In the genomic region with DNA sequence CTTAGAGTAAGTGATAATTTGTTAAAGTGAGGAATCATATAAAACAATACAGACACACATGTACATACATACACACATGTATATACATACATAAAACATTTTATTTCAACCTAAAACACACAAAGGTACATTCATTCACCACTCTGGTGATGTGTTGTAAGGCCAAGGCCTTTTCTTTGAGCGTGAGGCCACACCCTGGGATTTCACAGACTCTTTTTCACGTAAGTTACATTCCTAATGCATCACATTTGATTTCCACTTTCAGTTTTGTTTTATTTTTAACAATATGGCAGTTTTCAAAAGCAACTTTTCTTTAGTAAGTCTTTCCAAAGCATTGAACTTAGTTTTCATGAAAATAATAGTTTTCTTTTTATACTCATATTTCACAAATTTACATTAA, we compare ENCODE assay signal across 23 cellular contexts.
"Had no signal": no experiment of that assay in that cellular context is flagged by ENCODE, and none has a peak within 500 bp of the region (broad histone marks: within the 10 kb centered on the region; RNA-seq: fewer than 3 reads in every experiment).

No MANE protein-coding gene starts in this region.

- H3K9me3 Mint-ChIP-seq: activated CD4-positive, alpha-beta memory T cell treated with anti-CD3 and anti-CD28 coated beads, Interleukin-2, amount 10 ng/mL, durations not matched to agents 7 days and 5 days; activated naive CD4-positive, alpha-beta T cell treated with anti-CD3 and anti-CD28 coated beads, Interleukin-2, amount 10 ng/mL, durations not matched to agents 7 days and 5 days; activated naive CD8-positive, alpha-beta T cell treated with anti-CD3 and anti-CD28 coated beads for 36 hours; activated T-helper 2 cell treated with anti-CD3 and anti-CD28 coated beads, Interferon-gamma antibody, Interleukin-2, Interleukin-4, amounts not matched to agents 10 μg/mL and 5 μg/mL and 100 μg/mL, durations not matched to agents 14 hours and 24 hours and 36 hours had no signal

- H3K4me3 ChIP-seq: adrenal gland, SJCRH30 had no signal

- DNase-seq: activated CD4-positive, alpha-beta memory T cell treated with anti-CD3 and anti-CD28 coated beads, Interleukin-2, amount 10 ng/mL, durations not matched to agents 7 days and 5 days; activated CD4-positive, alpha-beta T cell treated with anti-CD3 and anti-CD28 coated beads for 36 hours; activated CD4-positive, alpha-beta T cell treated with anti-CD3 and anti-CD28 coated beads, Interleukin-2, amount 50 U/mL, for 1 hour; activated gamma-delta T cell treated with Interleukin-2 at 50 U/mL for 16 hours; activated naive CD4-positive, alpha-beta T cell treated with anti-CD3 and anti-CD28 coated beads, Interleukin-2, amount 10 ng/mL, durations not matched to agents 7 days and 5 days; activated naive CD8-positive, alpha-beta T cell treated with anti-CD3 and anti-CD28 coated beads for 36 hours; activated T-cell treated with anti-CD3 and anti-CD28 coated beads for 4 hours; activated T-cell treated with anti-CD3 and anti-CD28 coated beads, Interleukin-2, amount 50 U/mL, for 48 hours; adrenal gland; anterior cingulate cortex; NCI-H1092; NCI-H1417; NCI-H2029; NCI-H2107; NCI-H226; NCI-H526; NCI-H774; Right ventricle myocardium superior; SJCRH30; SK-N-SH; T-helper 1 cell had no signal

- H3K4me3 Mint-ChIP-seq: activated CD4-positive, alpha-beta memory T cell treated with anti-CD3 and anti-CD28 coated beads, Interleukin-2, amount 10 ng/mL, durations not matched to agents 7 days and 5 days; activated CD4-positive, alpha-beta T cell treated with anti-CD3 and anti-CD28 coated beads for 36 hours; activated naive CD4-positive, alpha-beta T cell treated with anti-CD3 and anti-CD28 coated beads, Interleukin-2, amount 10 ng/mL, durations not matched to agents 7 days and 5 days; activated naive CD8-positive, alpha-beta T cell treated with anti-CD3 and anti-CD28 coated beads for 36 hours had no signal

- H3K27me3 Mint-ChIP-seq: activated CD4-positive, alpha-beta memory T cell treated with anti-CD3 and anti-CD28 coated beads, Interleukin-2, amount 10 ng/mL, durations not matched to agents 7 days and 5 days; activated CD4-positive, alpha-beta T cell treated with anti-CD3 and anti-CD28 coated beads for 36 hours; activated naive CD4-positive, alpha-beta T cell treated with anti-CD3 and anti-CD28 coated beads, Interleukin-2, amount 10 ng/mL, durations not matched to agents 7 days and 5 days had no signal

- H3K27ac Mint-ChIP-seq: activated CD4-positive, alpha-beta memory T cell treated with anti-CD3 and anti-CD28 coated beads, Interleukin-2, amount 10 ng/mL, durations not matched to agents 7 days and 5 days; activated CD4-positive, alpha-beta T cell treated with anti-CD3 and anti-CD28 coated beads for 36 hours; activated naive CD4-positive, alpha-beta T cell treated with anti-CD3 and anti-CD28 coated beads, Interleukin-2, amount 10 ng/mL, durations not matched to agents 7 days and 5 days; activated naive CD8-positive, alpha-beta T cell treated with anti-CD3 and anti-CD28 coated beads for 36 hours; activated T-helper 2 cell treated with anti-CD3 and anti-CD28 coated beads, Interferon-gamma antibody, Interleukin-2, Interleukin-4, amounts not matched to agents 10 μg/mL and 5 μg/mL and 100 μg/mL, durations not matched to agents 14 hours and 24 hours and 36 hours had no signal

- ATAC-seq: activated CD4-positive, alpha-beta T cell treated with anti-CD3 and anti-CD28 coated beads for 36 hours; Panc1 had no signal

- H3K36me3 Mint-ChIP-seq: activated naive CD4-positive, alpha-beta T cell treated with anti-CD3 and anti-CD28 coated beads, Interleukin-2, amount 10 ng/mL, durations not matched to agents 7 days and 5 days; activated naive CD8-positive, alpha-beta T cell treated with anti-CD3 and anti-CD28 coated beads for 36 hours had no signal

- H3K4me1 Mint-ChIP-seq: activated CD4-positive, alpha-beta T cell treated with anti-CD3 and anti-CD28 coated beads for 36 hours; activated naive CD4-positive, alpha-beta T cell treated with anti-CD3 and anti-CD28 coated beads, Interleukin-2, amount 10 ng/mL, durations not matched to agents 7 days and 5 days; activated naive CD8-positive, alpha-beta T cell treated with anti-CD3 and anti-CD28 coated beads for 36 hours had no signal
